8 cellular contexts compared by ENCODE assay signal in the genomic region with DNA sequence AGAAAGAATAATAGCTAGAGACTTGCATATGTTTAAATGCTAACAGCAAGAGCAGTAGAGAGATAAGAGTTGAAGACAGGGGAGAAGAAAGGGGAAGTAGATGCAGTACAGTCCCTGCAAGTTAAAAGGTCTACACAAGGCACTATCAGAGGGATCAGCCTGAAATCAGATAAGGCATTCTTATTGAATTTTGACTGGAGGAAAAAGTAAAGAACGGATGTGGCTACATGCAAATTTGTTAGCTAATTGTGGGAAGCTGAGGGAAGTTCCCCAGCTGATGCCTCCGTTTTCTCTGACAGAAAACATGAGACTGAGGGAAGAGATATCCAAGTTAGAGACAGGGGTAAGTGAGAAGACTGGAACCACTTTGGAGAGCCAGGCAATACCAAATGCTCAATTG. TPM values are rescaled to one million over a fixed set of nuclear protein-coding genes. Genes with fewer than 3 reads are reported as not detected.
DNase-seq lines count a peak whose midpoint lies in the region; ATAC-seq and TF ChIP-seq lines count a peak whose summit lies in the region.

No MANE protein-coding gene starts in this region.

- no peaks in the 10 kb centered on the region for H3K9me3 ChIP-seq in uterus

- no peak overlapping the region for H3K4me3 Mint-ChIP-seq in activated naive CD8-positive, alpha-beta T cell treated with anti-CD3 and anti-CD28 coated beads, Interleukin-2, amount 50 U/mL, for 24 hours

- DNase-seq in GM10248 (ENCODE audit: extremely low spot score): peak; percentile 54
- no peak for DNase-seq in activated naive CD8-positive, alpha-beta T cell treated with anti-CD3 and anti-CD28 coated beads, Interleukin-2, amount 50 U/mL, for 24 hours
- DNase-seq in uterus: no peak
- DNase-seq in SHP77 treated with DMSO at 0.1 percent for 48 hours (lab: John Stamatoyannopoulos, UW): no peak
- no peak for DNase-seq in NCI-H1092 (lab: John Stamatoyannopoulos, UW)
- no peak for DNase-seq in NCI-H524 (lab: John Stamatoyannopoulos, UW)

- ATAC-seq in GM21367 (IDR thresholded peaks at IDR 0.05; ENCODE audit: unreplicated experiment) (peak; percentile 89), HG03520 (IDR thresholded peaks at IDR 0.05; ENCODE audit: unreplicated experiment) (peak; percentile 82)
- ATAC-seq in activated naive CD8-positive, alpha-beta T cell treated with anti-CD3 and anti-CD28 coated beads, Interleukin-2, amount 50 U/mL, for 24 hours: peak; percentile 86

- peaks cover 4% of the 10 kb centered on the region for H3K9me3 Mint-ChIP-seq in activated naive CD8-positive, alpha-beta T cell treated with anti-CD3 and anti-CD28 coated beads, Interleukin-2, amount 50 U/mL, for 24 hours

- TF ChIP-seq POLR2A in uterus (IDR thresholded peaks at IDR 0.05): no peak

- no peaks in the 10 kb centered on the region for H3K27me3 ChIP-seq in uterus

- no peak overlapping the region for H3K27ac Mint-ChIP-seq in activated naive CD8-positive, alpha-beta T cell treated with anti-CD3 and anti-CD28 coated beads, Interleukin-2, amount 50 U/mL, for 24 hours

- POLR2A ChIA-PET in GM10248 (lab: Yijun Ruan, JAX): no interaction called here

- H3K36me3 Mint-ChIP-seq in activated naive CD8-positive, alpha-beta T cell treated with anti-CD3 and anti-CD28 coated beads, Interleukin-2, amount 50 U/mL, for 24 hours (ENCODE audit: low read depth): no peaks in the 10 kb centered on the region

- no peaks in the 10 kb centered on the region for H3K27me3 Mint-ChIP-seq in activated naive CD8-positive, alpha-beta T cell treated with anti-CD3 and anti-CD28 coated beads, Interleukin-2, amount 50 U/mL, for 24 hours

- CTCF ChIA-PET in GM10248 (lab: Yijun Ruan, JAX): interaction anchor here (0.9 to 2.4 kb wide), 7 partner anchors 8 to 63 kb away, joined by 3 to 9 read pairs (median 5); partner anchors contain the start of gene RHOBTB3

- H3K4me1 Mint-ChIP-seq in activated naive CD8-positive, alpha-beta T cell treated with anti-CD3 and anti-CD28 coated beads, Interleukin-2, amount 50 U/mL, for 24 hours: peaks cover 17% of the 10 kb centered on the region

- TF ChIP-seq CTCF in GM10248 (IDR thresholded peaks at IDR 0.05; ENCODE audit: control extremely low read depth, extremely low read depth, low read depth, missing control alignments) (no peak), uterus (IDR thresholded peaks at IDR 0.05) (no peak)

- H3K4me1 ChIP-seq in uterus: no peaks in the 10 kb centered on the region

- H3K4me3 ChIP-seq in uterus: no peak overlapping the region

- intact Hi-C loops in uterus (cut with DNase I; ENCODE audit: low total_unique reads): no loop called here

- H3K27ac ChIP-seq in uterus: no peak overlapping the region

- no peaks in the 10 kb centered on the region for H3K36me3 ChIP-seq in uterus

RNA-seq across cellular contexts. Expression of gene RHOBTB3, which starts 12.9 kb away (rescaled TPM):
- 100 to 1,000 TPM in 1 of 4 donors, 10 to 100 TPM in 3; 70.6 to 126 (median 80.1) TPM for total RNA-seq in uterus

RNA-seq across cellular contexts. Expression of gene SPATA9, which starts 35.4 kb away (rescaled TPM):
- 1 to 10 TPM in 1 of 4 donors, under 1 TPM in 1, not detected in 2; 0.34 to 1.6 TPM for total RNA-seq in uterus
